Comparison of ENCODE assay signal across 29 cellular contexts in the genomic region with DNA sequence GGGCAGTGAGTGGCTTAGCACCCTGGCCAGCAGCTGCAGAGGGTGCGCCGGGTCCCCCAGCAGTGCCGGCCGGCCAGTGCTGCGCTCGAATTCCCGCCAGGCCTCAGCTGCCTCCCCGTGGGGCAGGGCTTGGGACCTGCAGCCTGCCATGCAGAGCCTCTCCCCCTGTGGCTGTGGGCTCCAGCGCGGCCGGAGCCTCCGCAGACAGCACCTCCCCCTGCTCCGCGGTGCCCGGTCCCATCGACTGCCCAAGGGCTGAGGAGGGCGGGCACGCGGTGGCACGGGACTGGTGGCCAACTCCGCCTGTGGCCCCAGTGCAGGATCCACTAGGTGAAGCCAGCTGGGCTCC.
"Had no signal": no experiment of that assay in that cellular context is flagged by ENCODE, and none has a peak within 500 bp of the region (broad histone marks: within the 10 kb centered on the region; RNA-seq: fewer than 3 reads in every experiment).

No MANE protein-coding gene starts in this region.

- H3K9me3 ChIP-seq: adrenal gland, ascending aorta, gastrocnemius medialis had no signal

- DNase-seq: activated CD4-positive, alpha-beta memory T cell treated with anti-CD3 and anti-CD28 coated beads for 36 hours; activated CD4-positive, alpha-beta T cell treated with anti-CD3 and anti-CD28 coated beads for 36 hours; activated CD4-positive, alpha-beta T cell treated with anti-CD3 and anti-CD28 coated beads, Interleukin-2, amount 10 ng/mL, durations not matched to agents 24 days and 14 days; activated CD4-positive, CD25-positive, alpha-beta regulatory T cell; activated CD4-positive, CD25-positive, alpha-beta regulatory T cell treated with anti-CD3 and anti-CD28 coated beads, Interleukin-2, amount 50 U/mL, for 72 hours; activated CD8-positive, alpha-beta memory T cell treated with anti-CD3 and anti-CD28 coated beads, Interleukin-2, amount 10 ng/mL, durations not matched to agents 7 days and 5 days; activated CD8-positive, alpha-beta memory T cell treated with anti-CD3 and anti-CD28 coated beads, Interleukin-2, amount 50 U/mL, for 4 hours; activated CD8-positive, alpha-beta T cell treated with anti-CD3 and anti-CD28 coated beads, Interleukin-2, amount 10 ng/mL, durations not matched to agents 7 days and 5 days; activated naive CD4-positive, alpha-beta T cell treated with anti-CD3 and anti-CD28 coated beads for 36 hours; activated naive CD8-positive, alpha-beta T cell treated with anti-CD3 and anti-CD28 coated beads for 36 hours; activated naive CD8-positive, alpha-beta T cell treated with anti-CD3 and anti-CD28 coated beads, Interleukin-2, amount 50 U/mL, for 24 hours; activated T-cell treated with anti-CD3 and anti-CD28 coated beads, Interleukin-2, amount 50 U/mL, for 1 hour; activated T-cell treated with anti-CD3 and anti-CD28 coated beads, Interleukin-2, amount 50 U/mL, for 48 hours; adrenal gland; amygdala; cortex of kidney; dermis blood vessel endothelial cell; effector CD4-positive, alpha-beta T cell; effector memory CD8-positive, alpha-beta T cell; erythroblast; foreskin keratinocyte; gastrocnemius medialis; glutamatergic neuron; T-helper 2 cell had no signal

- H3K27me3 ChIP-seq: adrenal gland, ascending aorta, breast epithelium, cardiac muscle cell, esophagus muscularis mucosa, foreskin keratinocyte, gastrocnemius medialis had no signal

- H3K4me3 ChIP-seq: adrenal gland, ascending aorta, breast epithelium, cardiac muscle cell, esophagus muscularis mucosa, gastrocnemius medialis had no signal

- FAIRE-seq: colon had no signal

- H3K4me1 ChIP-seq: adrenal gland, ascending aorta, breast epithelium, esophagus muscularis mucosa, foreskin keratinocyte, gastrocnemius medialis had no signal

- ATAC-seq: activated CD4-positive, alpha-beta T cell treated with anti-CD3 and anti-CD28 coated beads for 36 hours; activated CD8-positive, alpha-beta memory T cell treated with anti-CD3 and anti-CD28 coated beads, Interleukin-2, amount 10 ng/mL, durations not matched to agents 7 days and 5 days; activated CD8-positive, alpha-beta T cell treated with anti-CD3 and anti-CD28 coated beads, Interleukin-2, amount 10 ng/mL, durations not matched to agents 7 days and 5 days; activated naive CD8-positive, alpha-beta T cell treated with anti-CD3 and anti-CD28 coated beads, Interleukin-2, amount 50 U/mL, for 24 hours; effector memory CD8-positive, alpha-beta T cell; foreskin keratinocyte; gastrocnemius medialis had no signal

- H3K27ac ChIP-seq: adrenal gland, ascending aorta, breast epithelium, cardiac muscle cell, esophagus muscularis mucosa, foreskin keratinocyte, gastrocnemius medialis had no signal

- H3K36me3 ChIP-seq: adrenal gland, ascending aorta, breast epithelium, cardiac muscle cell, esophagus muscularis mucosa, gastrocnemius medialis had no signal
